In genomic region chr3:169128579-169128978, GRCh38 we compare ENCODE assay signal across 23 cellular contexts.
"Had no signal": no experiment of that assay in that cellular context is flagged by ENCODE, and none has a peak within 500 bp of the region (broad histone marks: within the 10 kb centered on the region; RNA-seq: fewer than 3 reads in every experiment).

No MANE protein-coding gene starts in this region.

- H3K27ac Mint-ChIP-seq: naive thymus-derived CD8-positive, alpha-beta T cell; nephron progenitor cell; stimulated activated naive CD8-positive, alpha-beta T cell treated with anti-CD3 and anti-CD28 coated beads, Interleukin-15, amount 100 ng/mL, for 72 hours had no signal

- H3K9me3 Mint-ChIP-seq: naive thymus-derived CD8-positive, alpha-beta T cell; nephron progenitor cell; stimulated activated naive CD8-positive, alpha-beta T cell treated with anti-CD3 and anti-CD28 coated beads, Interleukin-15, amount 100 ng/mL, for 72 hours had no signal

- H3K9me3 ChIP-seq: gastrocnemius medialis, lower lobe of right lung, right lobe of liver, thyroid gland had no signal

- DNase-seq: foreskin fibroblast; gastrocnemius medialis; head of caudate nucleus; kidney; left colon; left ventricle myocardium superior; lower lobe of right lung; naive thymus-derived CD8-positive, alpha-beta T cell; nephron progenitor cell; nucleus accumbens; retina; right lobe of liver; stimulated activated CD4-positive, alpha-beta T cell treated with anti-CD3 and anti-CD28 coated beads, Interleukin-12 subunit alpha, Interleukin-12 subunit beta, amount 100 ng/mL, for 4 hours; stimulated activated CD4-positive, alpha-beta T cell treated with anti-CD3 and anti-CD28 coated beads, Interleukin-1b, Interleukin-23, amount 100 ng/mL, for 48 hours; stimulated activated CD4-positive, alpha-beta T cell treated with anti-CD3 and anti-CD28 coated beads, Interleukin-4, amount 100 ng/mL, for 1 hour; stimulated activated CD8-positive, alpha-beta memory T cell treated with anti-CD3 and anti-CD28 coated beads, Interleukin-4, amount 100 ng/mL, for 48 hours; stimulated activated naive CD4-positive, alpha-beta T cell; stimulated activated naive CD8-positive, alpha-beta T cell treated with anti-CD3 and anti-CD28 coated beads, Interleukin-15, amount 100 ng/mL, for 72 hours; thyroid gland had no signal

- H3K4me3 ChIP-seq: coronary artery, gastrocnemius medialis, lower lobe of right lung, right lobe of liver, smooth muscle cell, thyroid gland had no signal

- H3K36me3 ChIP-seq: gastrocnemius medialis, right lobe of liver, thyroid gland had no signal

- H3K4me1 ChIP-seq: gastrocnemius medialis, lower lobe of right lung, thyroid gland had no signal

- H3K36me3 Mint-ChIP-seq: naive thymus-derived CD8-positive, alpha-beta T cell had no signal

- H3K4me2 ChIP-seq: smooth muscle cell had no signal

- H3K4me3 Mint-ChIP-seq: naive thymus-derived CD8-positive, alpha-beta T cell; nephron progenitor cell; stimulated activated naive CD8-positive, alpha-beta T cell treated with anti-CD3 and anti-CD28 coated beads, Interleukin-15, amount 100 ng/mL, for 72 hours had no signal

- H3K27ac ChIP-seq: coronary artery, epithelial cell of prostate, lower lobe of right lung, right lobe of liver, thyroid gland had no signal

- H3K4me1 Mint-ChIP-seq: naive thymus-derived CD8-positive, alpha-beta T cell; nephron progenitor cell; stimulated activated naive CD8-positive, alpha-beta T cell treated with anti-CD3 and anti-CD28 coated beads, Interleukin-15, amount 100 ng/mL, for 72 hours had no signal

- ATAC-seq: esophagus mucosa; left colon; left ventricle myocardium superior; lower lobe of right lung; naive thymus-derived CD8-positive, alpha-beta T cell; right lobe of liver; stimulated activated naive CD8-positive, alpha-beta T cell treated with anti-CD3 and anti-CD28 coated beads, Interleukin-15, amount 100 ng/mL, for 72 hours had no signal

- H3K27me3 ChIP-seq: gastrocnemius medialis, right lobe of liver, thyroid gland had no signal
